In the genomic region with DNA sequence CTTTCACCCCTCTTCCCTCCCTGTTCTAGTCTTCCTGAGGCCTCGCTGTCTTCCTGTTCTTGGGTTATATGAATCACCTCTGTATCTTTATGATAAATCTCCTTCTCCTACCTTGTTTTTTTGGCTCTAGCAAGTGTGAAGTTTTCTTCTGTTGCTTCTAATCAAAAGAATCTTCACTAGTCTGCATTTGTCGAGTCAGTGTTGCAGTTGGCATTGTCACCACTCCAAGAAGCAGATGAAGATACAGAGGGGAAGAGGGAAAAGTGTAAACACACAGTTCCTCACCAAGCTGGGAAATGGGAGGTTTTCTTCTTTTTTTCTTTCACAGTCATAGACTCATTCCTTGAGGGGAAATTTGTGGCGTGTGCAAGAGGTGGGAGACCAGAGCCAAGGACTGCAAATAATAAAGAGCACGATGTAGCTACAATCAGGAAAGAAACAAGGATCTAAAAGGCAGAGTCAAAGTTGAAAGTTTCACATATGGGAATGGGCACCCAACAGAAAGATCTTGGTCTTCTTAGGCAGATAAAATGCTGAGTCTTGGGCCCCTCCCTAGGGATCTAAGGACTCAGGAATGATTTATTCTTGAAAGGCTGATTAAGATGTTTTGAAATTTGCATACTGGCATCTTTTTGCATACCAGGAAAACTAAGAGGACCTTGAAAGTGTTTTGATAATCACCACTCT, we compare ENCODE assay signal across 20 cellular contexts. TPM values are rescaled to one million over a fixed set of nuclear protein-coding genes. Genes with fewer than 3 reads are reported as not detected.
DNase-seq lines count a peak whose midpoint lies in the region; ATAC-seq, FAIRE-seq and TF ChIP-seq lines count a peak whose summit lies in the region.
"Had no signal": no experiment of that assay in that cellular context is flagged by ENCODE, and none has a peak within 500 bp of the region (broad histone marks: within the 10 kb centered on the region; RNA-seq: fewer than 3 reads in every experiment).

No MANE protein-coding gene starts in this region.

- H3K27me3 ChIP-seq in endothelial cell of umbilical vein (ENCODE audit: control insufficient read depth in 2 of 2, insufficient read depth in 2 of 2, low read length in 2 of 2) (no peaks in the 10 kb centered on the region), smooth muscle cell (ENCODE audit: low read depth) (no peaks in the 10 kb centered on the region)
- H3K27me3 ChIP-seq: BLaER1 treated with 17β-estradiol and CSF1 and Interleukin-3, amounts not matched to agents 10 nM and 100 nM had no signal

- H3K4me1 Mint-ChIP-seq in mesothelial cell of epicardium: peaks cover 17% of the 10 kb centered on the region
- H3K4me1 Mint-ChIP-seq: IgD-negative memory B cell had no signal

- no peaks in the 10 kb centered on the region for H3K9me3 ChIP-seq in endothelial cell of umbilical vein (replicated peaks; ENCODE audit: control insufficient read depth, insufficient read depth, low read length)
- H3K9me3 ChIP-seq in smooth muscle cell (replicated peaks; ENCODE audit: low read depth): peaks cover 1% of the 10 kb centered on the region

- peaks cover 9% of the 10 kb centered on the region for H3K4me1 ChIP-seq in endothelial cell of umbilical vein (ENCODE audit: control insufficient read depth, extremely low read depth, insufficient read depth, low read length)
- no peaks in the 10 kb centered on the region for H3K4me1 ChIP-seq in smooth muscle cell (ENCODE audit: low read depth)

- POLR2A ChIA-PET in endothelial cell of umbilical vein (lab: Charles Lee): no interaction called here

- peaks cover 2% of the 10 kb centered on the region for H3K27me3 Mint-ChIP-seq in mesothelial cell of epicardium (ENCODE audit: low read depth)
- H3K27me3 Mint-ChIP-seq: IgD-negative memory B cell had no signal

- dilution Hi-C loops in endothelial cell of umbilical vein (cut with MboI; ENCODE audit: extremely low pct_ligation_motif_present, low sequenced_read_pairs): no loop called here

- H3K27ac ChIP-seq in endothelial cell of umbilical vein (ENCODE audit: insufficient read depth, low read depth, low read length) (no peak overlapping the region), smooth muscle cell (ENCODE audit: low read depth) (no peak overlapping the region)
- H3K27ac ChIP-seq: BLaER1 treated with 17β-estradiol and CSF1 and Interleukin-3, amounts not matched to agents 10 nM and 100 nM had no signal

- H3K4me2 ChIP-seq in endothelial cell of umbilical vein (ENCODE audit: insufficient read depth, low read length): peak overlapping the region; percentile 62
- no peak overlapping the region for H3K4me2 ChIP-seq in smooth muscle cell
- H3K4me2 ChIP-seq: BLaER1 treated with 17β-estradiol and CSF1 and Interleukin-3, amounts not matched to agents 10 nM and 100 nM had no signal

- peak; percentile 55 for FAIRE-seq in endothelial cell of umbilical vein (lab: Jason Lieb, UNC)
- no peak for FAIRE-seq in GM12892 (lab: Jason Lieb, UNC)
- FAIRE-seq: D721Med, HTR-8/SVneo had no signal

- no peak for ATAC-seq in activated naive CD4-positive, alpha-beta T cell treated with anti-CD3 and anti-CD28 coated beads, Interleukin-2, amount 50 U/mL, for 72 hours

- TF ChIP-seq CTCF in endothelial cell of umbilical vein (IDR thresholded peaks at IDR 0.05; ENCODE audit: extremely low read depth in 1 of 2, insufficient read depth in 1 of 2, low read depth in 1 of 2, low read length in 2 of 2) (no peak), mesothelial cell of epicardium (IDR thresholded peaks at IDR 0.05; ENCODE audit: unreplicated experiment) (no peak), smooth muscle cell (IDR thresholded peaks at IDR 0.05; ENCODE audit: borderline replicate concordance, insufficient read depth, poor library complexity, severe bottlenecking) (no peak)

- no peaks in the 10 kb centered on the region for H3K79me2 ChIP-seq in endothelial cell of umbilical vein (ENCODE audit: control insufficient read depth, insufficient read depth, low read length)
- H3K79me2 ChIP-seq in smooth muscle cell (ENCODE audit: low read depth): no peaks in the 10 kb centered on the region

- DNase-seq in RPMI7951 (ENCODE audit: low read depth): peak; percentile 42
- peak; percentile 48 for DNase-seq in endothelial cell of umbilical vein (ENCODE audit: low read depth, low spot score)
- DNase-seq in mesothelial cell of epicardium (ENCODE audit: low spot score in 2 of 2, unreplicated experiment in 2 of 2): no peak
- no peak for DNase-seq in smooth muscle cell (lab: John Stamatoyannopoulos, UW; ENCODE audit: unreplicated experiment)
- no peak for DNase-seq in activated naive CD4-positive, alpha-beta T cell treated with anti-CD3 and anti-CD28 coated beads, Interleukin-2, amount 50 U/mL, for 72 hours (ENCODE audit: low spot score in 2 of 2)
- no peak for DNase-seq in GM12892 (ENCODE audit: insufficient read length)
- no peak for DNase-seq in HCEC 1CT
- no peak for DNase-seq in OCI-M1 (lab: John Stamatoyannopoulos, UW)
- DNase-seq: H9, Kasumi-1, MM.1S, NCI-H1092, NCI-H1436 treated with DMSO at 0.1 percent for 48 hours, NCI-H2029, NCI-H345, NCI-H524 treated with DMSO at 0.1 percent for 48 hours had no signal

- H3F3A ChIP-seq in smooth muscle cell (ENCODE audit: low read depth): peaks cover 17% of the 10 kb centered on the region

- peaks cover 12% of the 10 kb centered on the region for H3K9me3 Mint-ChIP-seq in mesothelial cell of epicardium
- H3K9me3 Mint-ChIP-seq in activated naive CD4-positive, alpha-beta T cell treated with anti-CD3 and anti-CD28 coated beads, Interleukin-2, amount 50 U/mL, for 72 hours: peaks cover 9 to 11% of the 10 kb centered on the region in 2 donors

- no peak for TF ChIP-seq POLR2A in endothelial cell of umbilical vein (IDR thresholded peaks at IDR 0.05; ENCODE audit: low read depth, low read length)
- TF ChIP-seq POLR2A in GM12892 (IDR thresholded peaks at IDR 0.05; ENCODE audit: low read depth, low read length): no peak

- H3K4me3 ChIP-seq in endothelial cell of umbilical vein (replicated peaks in 1 of 3; ENCODE audit: insufficient read depth in 1 of 3, low read depth in 1 of 3, low read length in 3 of 3) (no peak overlapping the region), smooth muscle cell (no peak overlapping the region)
- H3K4me3 ChIP-seq: BLaER1 treated with 17β-estradiol and CSF1 and Interleukin-3, amounts not matched to agents 10 nM and 100 nM had no signal

- H3K36me3 Mint-ChIP-seq in mesothelial cell of epicardium: peaks cover 8% of the 10 kb centered on the region
- H3K36me3 Mint-ChIP-seq in activated naive CD4-positive, alpha-beta T cell treated with anti-CD3 and anti-CD28 coated beads, Interleukin-2, amount 50 U/mL, for 72 hours: peaks cover 0 to 6% of the 10 kb centered on the region in 2 donors

- H3K27ac Mint-ChIP-seq in mesothelial cell of epicardium: peak overlapping the region; percentile 45
- no peak overlapping the region for H3K27ac Mint-ChIP-seq in activated naive CD4-positive, alpha-beta T cell treated with anti-CD3 and anti-CD28 coated beads, Interleukin-2, amount 50 U/mL, for 72 hours
- H3K27ac Mint-ChIP-seq: H9, IgD-negative memory B cell had no signal

- WGBS in smooth muscle cell (ENCODE audit: low lambda C conversion rate): 41% methylated on average over 4 of the region's 4 CpGs

- intact Hi-C loops in endothelial cell of umbilical vein (cut with micrococcal nuclease): no loop called here

- CTCF ChIA-PET in endothelial cell of umbilical vein (lab: Charles Lee): interaction anchor here (1.0 to 1.5 kb wide), 2 partner anchors 11 to 93 kb away, joined by 3 to 4 read pairs; no protein-coding TSS in a partner anchor

- no TSS peak for BruUV-seq in endothelial cell of umbilical vein (replicated peaks; lab: Mats Ljungman, UMichigan)

- H2AFZ ChIP-seq in endothelial cell of umbilical vein (ENCODE audit: low read depth, low read length) (peak overlapping the region; percentile 68), smooth muscle cell (ENCODE audit: low read depth) (peak overlapping the region; percentile 81)

- H3K36me3 ChIP-seq in endothelial cell of umbilical vein (ENCODE audit: control insufficient read depth in 2 of 2, extremely low read depth in 1 of 2, insufficient read depth in 2 of 2, low read length in 2 of 2): no peaks in the 10 kb centered on the region
- no peaks in the 10 kb centered on the region for H3K36me3 ChIP-seq in smooth muscle cell (ENCODE audit: low read depth)
- H3K36me3 ChIP-seq: BLaER1 treated with 17β-estradiol and CSF1 and Interleukin-3, amounts not matched to agents 10 nM and 100 nM had no signal

- no peak overlapping the region for H3K4me3 Mint-ChIP-seq in mesothelial cell of epicardium
- H3K4me3 Mint-ChIP-seq: H9, IgD-negative memory B cell had no signal

- no peaks in the 10 kb centered on the region for H3K9me1 ChIP-seq in endothelial cell of umbilical vein (replicated peaks; ENCODE audit: control insufficient read depth, extremely low read depth, insufficient read depth, low read length)

- H3K9ac ChIP-seq in endothelial cell of umbilical vein (replicated peaks; ENCODE audit: extremely low read depth, insufficient read depth, low read length) (no peak overlapping the region), smooth muscle cell (ENCODE audit: low read depth) (no peak overlapping the region)
- H3K9ac ChIP-seq: BLaER1 treated with 17β-estradiol and CSF1 and Interleukin-3, amounts not matched to agents 10 nM and 100 nM had no signal

- no peaks in the 10 kb centered on the region for H4K20me1 ChIP-seq in endothelial cell of umbilical vein (replicated peaks; ENCODE audit: control insufficient read depth, extremely low read depth, insufficient read depth, low read length)
- H4K20me1 ChIP-seq in smooth muscle cell (ENCODE audit: low read depth): no peaks in the 10 kb centered on the region
- H4K20me1 ChIP-seq: BLaER1 treated with 17β-estradiol and CSF1 and Interleukin-3, amounts not matched to agents 10 nM and 100 nM had no signal

RNA-seq across cellular contexts. Expression of a gene that starts 22.2 kb away (rescaled TPM):
- 5.3 and 6.1 TPM in 2 replicates for total RNA-seq in RPMI7951 (2014; rRNA removed; shearing (Covaris generic))
- total RNA-seq in endothelial cell of umbilical vein: 69.0 and 86.0 TPM in 2 replicates
- 22.0 and 34.3 TPM in 2 replicates for polyA plus RNA-seq in endothelial cell of umbilical vein
- polyA plus RNA-seq in endothelial cell of umbilical vein (2011; cell fraction: cytosol; rRNA removed): 31.1 and 31.4 TPM in 2 replicates
- 58.0 and 65.5 TPM in 2 replicates for polyA plus RNA-seq in endothelial cell of umbilical vein (2011; cell fraction: nucleus; rRNA removed)
- polyA plus RNA-seq in endothelial cell of umbilical vein (2012): 23.2 and 38.0 TPM in 2 replicates
- 191 and 247 TPM in 2 replicates for polyA minus RNA-seq in endothelial cell of umbilical vein
- not detected for polyA minus RNA-seq in endothelial cell of umbilical vein (2011; cell fraction: cytosol; rRNA and poly(A)+ RNA removed)
- polyA minus RNA-seq in endothelial cell of umbilical vein (2011; cell fraction: nucleus; rRNA and poly(A)+ RNA removed): 85.1 and 142 TPM in 2 replicates
- 79.4 to 89.1 TPM (median 80.7 TPM) in 3 replicates for total RNA-seq in mesothelial cell of epicardium
- 39.4 and 45.7 TPM in 2 replicates for total RNA-seq in smooth muscle cell
- 42.2 and 55.4 TPM in 2 replicates for polyA plus RNA-seq in smooth muscle cell
- not detected for total RNA-seq in activated naive CD4-positive, alpha-beta T cell treated with anti-CD3 and anti-CD28 coated beads, Interleukin-2, amount 50 U/mL, for 72 hours
- 0.36 TPM for polyA plus RNA-seq in GM12892 (2012; ENCODE audit: missing spikeins)

Comparison
In these comparisons a context has a peak if more than half of its experiments do, and no peak if none do; other contexts are left out.
1. DNase-seq: peak in RPMI7951 (single experiment) and endothelial cell of umbilical vein (single experiment); none in mesothelial cell of epicardium (0 of 2), smooth muscle cell (single experiment), activated naive CD4-positive, alpha-beta T cell treated with anti-CD3 and anti-CD28 coated beads, Interleukin-2, amount 50 U/mL, for 72 hours (0 of 2), GM12892 (single experiment), HCEC 1CT (single experiment) and OCI-M1 (single experiment).